ENCODE assay signal across 2 cellular contexts in the genomic region with DNA sequence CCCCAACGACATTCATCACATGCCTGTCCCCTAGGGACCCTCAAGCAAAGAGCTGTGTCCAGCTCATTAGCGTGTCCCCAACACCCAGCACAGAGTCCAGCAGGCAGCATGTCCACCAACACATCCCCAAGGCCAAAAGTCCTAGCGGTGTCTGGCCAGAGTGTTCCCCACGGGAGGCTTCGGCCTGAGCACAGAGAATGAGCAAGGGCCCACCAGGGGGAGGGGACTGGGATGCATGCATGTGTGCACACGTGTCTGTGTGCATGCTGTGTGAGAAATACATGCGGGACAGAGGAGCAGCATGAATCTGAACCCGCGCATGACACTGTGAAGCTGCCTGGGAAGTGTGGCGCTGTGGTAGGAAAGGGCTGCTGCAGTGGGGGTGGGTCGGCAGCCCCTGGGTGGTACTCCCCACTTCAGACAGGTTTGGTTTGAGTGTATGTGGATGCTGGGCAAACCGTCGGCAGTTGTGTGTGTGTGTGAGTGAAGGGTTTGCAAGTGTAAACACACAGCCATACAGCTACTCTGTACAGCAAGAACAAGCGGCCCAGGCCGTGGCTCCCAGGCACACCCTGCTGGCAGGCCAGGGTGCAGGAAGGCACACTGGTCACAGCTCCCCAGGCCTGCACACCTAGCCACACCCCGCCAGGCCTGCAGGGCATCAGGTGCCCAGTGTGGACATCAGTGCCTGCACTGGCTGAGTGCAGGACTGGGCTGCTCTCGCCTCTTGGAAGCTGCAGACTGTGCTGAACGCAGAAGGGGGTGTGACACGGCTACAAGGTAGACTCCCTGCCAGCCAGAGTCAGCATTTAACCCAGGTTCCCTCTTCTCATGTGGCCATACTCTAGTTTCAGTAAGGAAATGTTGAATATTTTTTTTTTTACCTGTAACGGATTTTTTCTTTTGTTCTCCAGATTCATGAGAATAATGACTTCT.
TF ChIP-seq lines count a peak whose summit lies in the region.

No MANE protein-coding gene starts in this region.

TF ChIP-seq in SK-N-SH, 30 proteins besides CTCF, POLR2A, EP300 and RAD21 (continued from another document):
- TF ChIP-seq, protein P1, sequence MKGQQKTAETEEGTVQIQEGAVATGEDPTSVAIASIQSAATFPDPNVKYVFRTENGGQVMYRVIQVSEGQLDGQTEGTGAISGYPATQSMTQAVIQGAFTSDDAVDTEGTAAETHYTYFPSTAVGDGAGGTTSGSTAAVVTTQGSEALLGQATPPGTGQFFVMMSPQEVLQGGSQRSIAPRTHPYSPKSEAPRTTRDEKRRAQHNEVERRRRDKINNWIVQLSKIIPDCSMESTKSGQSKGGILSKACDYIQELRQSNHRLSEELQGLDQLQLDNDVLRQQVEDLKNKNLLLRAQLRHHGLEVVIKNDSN (IDR thresholded peaks at IDR 0.05; ENCODE audit: borderline replicate concordance, low read depth), result no peak
- TF ChIP-seq, protein P2, sequence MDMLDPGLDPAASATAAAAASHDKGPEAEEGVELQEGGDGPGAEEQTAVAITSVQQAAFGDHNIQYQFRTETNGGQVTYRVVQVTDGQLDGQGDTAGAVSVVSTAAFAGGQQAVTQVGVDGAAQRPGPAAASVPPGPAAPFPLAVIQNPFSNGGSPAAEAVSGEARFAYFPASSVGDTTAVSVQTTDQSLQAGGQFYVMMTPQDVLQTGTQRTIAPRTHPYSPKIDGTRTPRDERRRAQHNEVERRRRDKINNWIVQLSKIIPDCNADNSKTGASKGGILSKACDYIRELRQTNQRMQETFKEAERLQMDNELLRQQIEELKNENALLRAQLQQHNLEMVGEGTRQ (IDR thresholded peaks at IDR 0.05; ENCODE audit: borderline replicate concordance, low read depth, low read length), result no peak
- TF ChIP-seq FOSL2 (IDR thresholded peaks at IDR 0.05; ENCODE audit: borderline replicate concordance, low read depth), result no peak
- TF ChIP-seq TCF12 (IDR thresholded peaks at IDR 0.05), result no peak
- TF ChIP-seq, protein P3, sequence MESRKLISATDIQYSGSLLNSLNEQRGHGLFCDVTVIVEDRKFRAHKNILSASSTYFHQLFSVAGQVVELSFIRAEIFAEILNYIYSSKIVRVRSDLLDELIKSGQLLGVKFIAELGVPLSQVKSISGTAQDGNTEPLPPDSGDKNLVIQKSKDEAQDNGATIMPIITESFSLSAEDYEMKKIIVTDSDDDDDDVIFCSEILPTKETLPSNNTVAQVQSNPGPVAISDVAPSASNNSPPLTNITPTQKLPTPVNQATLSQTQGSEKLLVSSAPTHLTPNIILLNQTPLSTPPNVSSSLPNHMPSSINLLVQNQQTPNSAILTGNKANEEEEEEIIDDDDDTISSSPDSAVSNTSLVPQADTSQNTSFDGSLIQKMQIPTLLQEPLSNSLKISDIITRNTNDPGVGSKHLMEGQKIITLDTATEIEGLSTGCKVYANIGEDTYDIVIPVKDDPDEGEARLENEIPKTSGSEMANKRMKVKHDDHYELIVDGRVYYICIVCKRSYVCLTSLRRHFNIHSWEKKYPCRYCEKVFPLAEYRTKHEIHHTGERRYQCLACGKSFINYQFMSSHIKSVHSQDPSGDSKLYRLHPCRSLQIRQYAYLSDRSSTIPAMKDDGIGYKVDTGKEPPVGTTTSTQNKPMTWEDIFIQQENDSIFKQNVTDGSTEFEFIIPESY (IDR thresholded peaks at IDR 0.05; ENCODE audit: borderline replicate concordance, low read depth), result no peak
- no peak for TF ChIP-seq RXRA (IDR thresholded peaks at IDR 0.05; ENCODE audit: borderline replicate concordance, low read depth)

TF ChIP-seq in SK-N-SH treated with all-trans-retinoic acid at 6 μM for 48 hours, 23 proteins besides CTCF, POLR2A, EP300 and RAD21 (continued from another document):
- TF ChIP-seq, protein P4, sequence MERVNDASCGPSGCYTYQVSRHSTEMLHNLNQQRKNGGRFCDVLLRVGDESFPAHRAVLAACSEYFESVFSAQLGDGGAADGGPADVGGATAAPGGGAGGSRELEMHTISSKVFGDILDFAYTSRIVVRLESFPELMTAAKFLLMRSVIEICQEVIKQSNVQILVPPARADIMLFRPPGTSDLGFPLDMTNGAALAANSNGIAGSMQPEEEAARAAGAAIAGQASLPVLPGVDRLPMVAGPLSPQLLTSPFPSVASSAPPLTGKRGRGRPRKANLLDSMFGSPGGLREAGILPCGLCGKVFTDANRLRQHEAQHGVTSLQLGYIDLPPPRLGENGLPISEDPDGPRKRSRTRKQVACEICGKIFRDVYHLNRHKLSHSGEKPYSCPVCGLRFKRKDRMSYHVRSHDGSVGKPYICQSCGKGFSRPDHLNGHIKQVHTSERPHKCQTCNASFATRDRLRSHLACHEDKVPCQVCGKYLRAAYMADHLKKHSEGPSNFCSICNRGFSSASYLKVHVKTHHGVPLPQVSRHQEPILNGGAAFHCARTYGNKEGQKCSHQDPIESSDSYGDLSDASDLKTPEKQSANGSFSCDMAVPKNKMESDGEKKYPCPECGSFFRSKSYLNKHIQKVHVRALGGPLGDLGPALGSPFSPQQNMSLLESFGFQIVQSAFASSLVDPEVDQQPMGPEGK (CRISPR knock-in tag; IDR thresholded peaks at IDR 0.05; ENCODE audit: borderline replicate concordance), result no peak
- TF ChIP-seq RARB (CRISPR knock-in tag; IDR thresholded peaks at IDR 0.05) (no peak), PPARA (CRISPR knock-in tag; IDR thresholded peaks at IDR 0.05; ENCODE audit: borderline replicate concordance) (no peak), TCF4 (CRISPR knock-in tag; IDR thresholded peaks at IDR 0.05; ENCODE audit: borderline replicate concordance) (no peak), BACH2 (CRISPR knock-in tag; IDR thresholded peaks at IDR 0.05; ENCODE audit: borderline replicate concordance) (no peak), CSDC2 (CRISPR knock-in tag; IDR thresholded peaks at IDR 0.05) (no peak), TOX (CRISPR knock-in tag; IDR thresholded peaks at IDR 0.05; ENCODE audit: borderline replicate concordance) (no peak), ZFP3 (CRISPR knock-in tag; IDR thresholded peaks at IDR 0.05) (no peak), ZNF565 (CRISPR knock-in tag; conservative IDR thresholded peaks at IDR 0.05; ENCODE audit: low read depth) (no peak), SNAI2 (CRISPR knock-in tag; IDR thresholded peaks at IDR 0.05) (no peak), ESRRG (CRISPR knock-in tag; IDR thresholded peaks at IDR 0.05) (no peak)
